ENCODE assay signal across 22 cellular contexts in the genomic region with DNA sequence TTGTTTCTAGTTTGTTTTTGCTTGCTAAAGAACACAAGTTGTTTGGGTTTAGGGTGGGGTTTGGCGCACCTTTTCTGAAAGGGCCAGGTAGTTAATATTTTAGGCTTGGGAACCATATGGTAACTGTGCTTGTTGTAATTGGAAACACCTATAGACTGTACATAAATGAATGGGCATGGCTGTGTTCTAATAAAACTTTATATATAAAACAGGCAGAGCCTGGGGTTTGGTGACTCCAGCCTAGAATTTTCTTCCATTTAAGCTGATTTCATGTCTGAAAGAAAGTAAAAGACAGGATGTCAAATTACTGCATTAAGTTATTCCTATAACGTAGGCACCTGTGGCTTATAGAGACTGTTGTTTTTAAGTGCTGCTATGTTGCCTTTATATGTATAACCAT. TPM values are rescaled to one million over a fixed set of nuclear protein-coding genes. Genes with fewer than 3 reads are reported as not detected.
DNase-seq lines count a peak whose midpoint lies in the region; ATAC-seq and TF ChIP-seq lines count a peak whose summit lies in the region.
"Had no signal": no experiment of that assay in that cellular context is flagged by ENCODE, and none has a peak within 500 bp of the region (broad histone marks: within the 10 kb centered on the region; RNA-seq: fewer than 3 reads in every experiment).

No MANE protein-coding gene starts in this region.

- H3K4me1 Mint-ChIP-seq in activated naive CD8-positive, alpha-beta T cell (ENCODE audit: low read depth) = peaks cover 26% of the 10 kb centered on the region

- no peak overlapping the region for H3K4me2 ChIP-seq in GM23248 (ENCODE audit: unreplicated experiment)
- H3K4me2 ChIP-seq: PC-9 had no signal

- intact Hi-C loops in spleen (cut with DNase I; ENCODE audit: low total_unique reads) = loop anchor here (5.0 kb wide), 1 partner anchor 67 kb away; a partner anchor contains a TSS

- H3K27me3 ChIP-seq in GM23248 (replicated peaks; ENCODE audit: insufficient read depth) = no peaks in the 10 kb centered on the region
- H3K27me3 ChIP-seq in liver (ENCODE audit: control insufficient read depth in 4 of 4, insufficient read depth in 4 of 4, low read length in 3 of 4) = no peaks in the 10 kb centered on the region
- no peaks in the 10 kb centered on the region for H3K27me3 ChIP-seq in spleen (replicated peaks in 1 of 7)
- H3K27me3 ChIP-seq: right atrium auricular region, stomach had no signal

- no peak overlapping the region for H3K4me3 ChIP-seq in GM23248
- no peak overlapping the region for H3K4me3 ChIP-seq in liver (ENCODE audit: low read depth in 1 of 3, low read length in 3 of 3)
- no peak overlapping the region for H3K4me3 ChIP-seq in spleen
- H3K4me3 ChIP-seq: PC-9, right atrium auricular region, stomach had no signal

- no peak for TF ChIP-seq RAD21 in liver (IDR thresholded peaks at IDR 0.05)

- ATAC-seq in GM21723 (IDR thresholded peaks at IDR 0.05; ENCODE audit: unreplicated experiment) = no peak
- no peak for ATAC-seq in HG02870 (IDR thresholded peaks at IDR 0.05; ENCODE audit: unreplicated experiment)
- ATAC-seq in GM18498 (IDR thresholded peaks at IDR 0.05; ENCODE audit: unreplicated experiment) = no peak

- no peaks in the 10 kb centered on the region for H4K20me1 ChIP-seq in GM23248 (ENCODE audit: insufficient read depth)

- H3K79me2 ChIP-seq in GM23248 (ENCODE audit: insufficient read depth) = 0 out of 2 replicates have a peak, but pooled peaks cover 3% of the 10 kb centered on the region

- DNase-seq in GM23248 (no peak), spleen (no peak), NCI-H1105 (lab: John Stamatoyannopoulos, UW) (no peak)
- DNase-seq: activated CD4-positive, CD25-positive, alpha-beta regulatory T cell treated with anti-CD3 and anti-CD28 coated beads, Interleukin-2, amount 50 U/mL, for 72 hours; activated CD8-positive, alpha-beta memory T cell treated with anti-CD3 and anti-CD28 coated beads, Interleukin-2, amount 50 U/mL, for 4 hours; activated naive CD4-positive, alpha-beta T cell treated with Interleukin-2 at 50 U/mL for 16 hours; cerebellar nuclear complex; midbrain; NCI-H2171 treated with DMSO at 0.1 percent for 48 hours; NCI-H748 treated with DMSO at 0.1 percent for 48 hours; nucleus accumbens; PC-9; stimulated activated CD4-positive, alpha-beta T cell treated with anti-CD3 and anti-CD28 coated beads, Interleukin-1b, Interleukin-23, amount 100 ng/mL, for 48 hours; stomach; T1000 had no signal

- H3K4me1 ChIP-seq in GM23248 (ENCODE audit: insufficient read depth) (peaks cover 7% of the 10 kb centered on the region), liver (ENCODE audit: control insufficient read depth in 4 of 4, insufficient read depth in 4 of 4, low read length in 3 of 4) (peaks cover 3 to 25% (median 12%) of the 10 kb centered on the region in 4 donors), spleen (peaks cover 0 to 31% (median 20%) of the 10 kb centered on the region in 6 donors)

- H3K4me3 Mint-ChIP-seq in activated naive CD8-positive, alpha-beta T cell = no peak overlapping the region

- TF ChIP-seq CTCF in liver (IDR thresholded peaks at IDR 0.05; ENCODE audit: low read depth, low read length, missing input control) = no peak
- TF ChIP-seq CTCF in spleen (IDR thresholded peaks at IDR 0.05 in 8 of 11, conservative IDR thresholded peaks at IDR 0.05 in 3 of 11) = no peak

- no peaks in the 10 kb centered on the region for H3K9me3 ChIP-seq in GM23248 (ENCODE audit: low read depth)
- H3K9me3 ChIP-seq in liver (ENCODE audit: control insufficient read depth in 4 of 4, low read length in 3 of 4) = no peaks in the 10 kb centered on the region
- H3K9me3 ChIP-seq in spleen = no peaks in the 10 kb centered on the region
- H3K9me3 ChIP-seq: right atrium auricular region, stomach had no signal

- peak overlapping the region; percentile 58 for H3K27ac Mint-ChIP-seq in activated naive CD8-positive, alpha-beta T cell

- H3F3A ChIP-seq in GM23248 (ENCODE audit: insufficient read depth) = peaks cover 28% of the 10 kb centered on the region

- H3K36me3 ChIP-seq in GM23248 (ENCODE audit: low read depth) = peaks cover 5% of the 10 kb centered on the region; the same call in 1 of the 2 replicates
- H3K36me3 ChIP-seq in liver (ENCODE audit: control insufficient read depth in 4 of 4, insufficient read depth in 3 of 4, low read depth in 1 of 4, low read length in 3 of 4) = peaks cover 0 to 18% (median 5%) of the 10 kb centered on the region in 4 donors
- H3K36me3 ChIP-seq in spleen = peaks cover 0 to 77% (median 19%) of the 10 kb centered on the region in 6 donors

- peak overlapping the region; percentile 36; the same call in 1 of the 2 replicates for H3K9ac ChIP-seq in GM23248
- no peak overlapping the region for H3K9ac ChIP-seq in liver (ENCODE audit: low read depth in 1 of 2, low read length in 2 of 2)

- H3K27me3 Mint-ChIP-seq in activated naive CD8-positive, alpha-beta T cell = no peaks in the 10 kb centered on the region

- H3K9me3 Mint-ChIP-seq in activated naive CD8-positive, alpha-beta T cell (ENCODE audit: low read depth) = no peaks in the 10 kb centered on the region

- H3K9me2 ChIP-seq in GM23248 (ENCODE audit: insufficient read depth) = no peaks in the 10 kb centered on the region

- in situ Hi-C loops in GM23248 (cut with MboI) = no loop called here

- H3K27ac ChIP-seq in GM23248 (0 out of 2 replicates have a peak overlapping the region, but pooled peaks have one; percentile 34), liver (ENCODE audit: low read depth in 1 of 2, low read length in 2 of 2) (peak overlapping the region; percentile 40 to 66), spleen (peak overlapping the region in 5 of 8 donors; percentile 1 to 59 (median 37))

- WGBS in GM23248 (ENCODE audit: low coverage in 1 of 2, low lambda C conversion rate in 2 of 2, missing lambda C conversion rate in 2 of 2), 2 experiments = 97 to 100% methylated on average over 2 of the region's 2 CpGs
- WGBS in liver = 89% methylated on average over 2 of the region's 2 CpGs
- WGBS in spleen, 5 donors = 89 to 97% (median 96%) methylated on average over 2 of the region's 2 CpGs

- peaks cover 2% of the 10 kb centered on the region for H3K36me3 Mint-ChIP-seq in activated naive CD8-positive, alpha-beta T cell

- TF ChIP-seq POLR2A in spleen (IDR thresholded peaks at IDR 0.05) = no peak

- H2AFZ ChIP-seq in GM23248 = no peak overlapping the region
- H2AFZ ChIP-seq: PC-9 had no signal

TF ChIP-seq in liver, 16 proteins besides CTCF, POLR2A, EP300 and RAD21:
- no peak for TF ChIP-seq RXRA (IDR thresholded peaks at IDR 0.05)
- TF ChIP-seq EGR1 (IDR thresholded peaks at IDR 0.05; ENCODE audit: low read depth in 2 of 2) = no peak
- TF ChIP-seq FOXA2 (IDR thresholded peaks at IDR 0.05) = no peak
- TF ChIP-seq, protein P1, sequence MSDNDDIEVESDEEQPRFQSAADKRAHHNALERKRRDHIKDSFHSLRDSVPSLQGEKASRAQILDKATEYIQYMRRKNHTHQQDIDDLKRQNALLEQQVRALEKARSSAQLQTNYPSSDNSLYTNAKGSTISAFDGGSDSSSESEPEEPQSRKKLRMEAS (IDR thresholded peaks at IDR 0.05) = no peak
- TF ChIP-seq HNF4A (conservative IDR thresholded peaks at IDR 0.05) = no peak
- no peak for TF ChIP-seq FOXA1 (IDR thresholded peaks at IDR 0.05)
- no peak for TF ChIP-seq SP1 (IDR thresholded peaks at IDR 0.05)
- TF ChIP-seq, protein P2, sequence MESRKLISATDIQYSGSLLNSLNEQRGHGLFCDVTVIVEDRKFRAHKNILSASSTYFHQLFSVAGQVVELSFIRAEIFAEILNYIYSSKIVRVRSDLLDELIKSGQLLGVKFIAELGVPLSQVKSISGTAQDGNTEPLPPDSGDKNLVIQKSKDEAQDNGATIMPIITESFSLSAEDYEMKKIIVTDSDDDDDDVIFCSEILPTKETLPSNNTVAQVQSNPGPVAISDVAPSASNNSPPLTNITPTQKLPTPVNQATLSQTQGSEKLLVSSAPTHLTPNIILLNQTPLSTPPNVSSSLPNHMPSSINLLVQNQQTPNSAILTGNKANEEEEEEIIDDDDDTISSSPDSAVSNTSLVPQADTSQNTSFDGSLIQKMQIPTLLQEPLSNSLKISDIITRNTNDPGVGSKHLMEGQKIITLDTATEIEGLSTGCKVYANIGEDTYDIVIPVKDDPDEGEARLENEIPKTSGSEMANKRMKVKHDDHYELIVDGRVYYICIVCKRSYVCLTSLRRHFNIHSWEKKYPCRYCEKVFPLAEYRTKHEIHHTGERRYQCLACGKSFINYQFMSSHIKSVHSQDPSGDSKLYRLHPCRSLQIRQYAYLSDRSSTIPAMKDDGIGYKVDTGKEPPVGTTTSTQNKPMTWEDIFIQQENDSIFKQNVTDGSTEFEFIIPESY (IDR thresholded peaks at IDR 0.05) = no peak
- no peak for TF ChIP-seq TAF1 (conservative IDR thresholded peaks at IDR 0.05)
- TF ChIP-seq NR2F2 (IDR thresholded peaks at IDR 0.05) = no peak
- TF ChIP-seq HNF4G (IDR thresholded peaks at IDR 0.05) = no peak
- TF ChIP-seq YY1 (IDR thresholded peaks at IDR 0.05) = no peak

RNA-seq across cellular contexts. Expression of a gene that starts 36.1 kb away (rescaled TPM):
- total RNA-seq in GM23248 (2014; rRNA removed; shearing (Covaris generic)) = 3.0 and 6.6 TPM in 2 replicates
- polyA plus RNA-seq in GM23248 (2016; fragmentation: Nextera tagmentation; extraction: Ambion mirVana) (2.9 and 3.2 TPM in 2 replicates), liver (1 to 10 TPM; 1.9 to 3.2 TPM), spleen (10 to 100 TPM in 2 of 3 donors, 1 to 10 TPM in 1; 6.2 to 12.4 (median 11.9) TPM)
- total RNA-seq in liver (10 to 100 TPM in 1 of 2 donors, 1 to 10 TPM in 1; 2.7 to 17.2 TPM), spleen (10 to 100 TPM; 13.5 to 30.0 (median 21.2) TPM)
- total RNA-seq: SK-MEL-5 had no signal
